Comparison of ENCODE assay signal across 1 cellular context in the genomic region with DNA sequence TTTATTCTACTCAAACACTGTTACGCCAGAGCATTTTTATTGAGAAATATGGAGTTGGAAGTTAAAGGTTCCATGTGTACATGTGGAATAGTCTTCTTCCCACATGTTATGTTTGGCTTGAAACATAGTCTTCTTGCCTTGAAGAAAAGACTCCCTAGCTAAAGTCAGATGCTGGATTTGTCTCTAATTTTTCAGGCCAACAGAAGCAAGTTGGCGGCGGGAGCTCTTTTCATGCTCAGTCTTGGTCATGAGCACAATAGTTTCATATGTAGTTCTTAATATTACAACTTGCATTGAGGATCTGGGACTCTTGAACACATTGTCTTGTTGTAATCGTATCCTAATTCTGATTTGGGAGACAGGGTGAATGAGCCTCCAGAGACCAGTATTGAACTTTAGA.
TF ChIP-seq lines count a peak whose summit lies in the region.

No MANE protein-coding gene starts in this region.

TF ChIP-seq in HepG2, 621 proteins besides CTCF, POLR2A, EP300 and RAD21:
- TF ChIP-seq, protein P1, sequence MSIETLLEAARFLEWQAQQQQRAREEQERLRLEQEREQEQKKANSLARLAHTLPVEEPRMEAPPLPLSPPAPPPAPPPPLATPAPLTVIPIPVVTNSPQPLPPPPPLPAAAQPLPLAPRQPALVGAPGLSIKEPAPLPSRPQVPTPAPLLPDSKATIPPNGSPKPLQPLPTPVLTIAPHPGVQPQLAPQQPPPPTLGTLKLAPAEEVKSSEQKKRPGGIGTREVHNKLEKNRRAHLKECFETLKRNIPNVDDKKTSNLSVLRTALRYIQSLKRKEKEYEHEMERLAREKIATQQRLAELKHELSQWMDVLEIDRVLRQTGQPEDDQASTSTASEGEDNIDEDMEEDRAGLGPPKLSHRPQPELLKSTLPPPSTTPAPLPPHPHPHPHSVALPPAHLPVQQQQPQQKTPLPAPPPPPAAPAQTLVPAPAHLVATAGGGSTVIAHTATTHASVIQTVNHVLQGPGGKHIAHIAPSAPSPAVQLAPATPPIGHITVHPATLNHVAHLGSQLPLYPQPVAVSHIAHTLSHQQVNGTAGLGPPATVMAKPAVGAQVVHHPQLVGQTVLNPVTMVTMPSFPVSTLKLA (IDR thresholded peaks at IDR 0.05) = peak; percentile 55
- TF ChIP-seq ZNF674 (CRISPR knock-in tag; IDR thresholded peaks at IDR 0.05; ENCODE audit: low read depth) (no peak), ZNF609 (CRISPR knock-in tag; IDR thresholded peaks at IDR 0.05; ENCODE audit: borderline replicate concordance) (no peak)
